8 cellular contexts compared by ENCODE assay signal in the genomic region with DNA sequence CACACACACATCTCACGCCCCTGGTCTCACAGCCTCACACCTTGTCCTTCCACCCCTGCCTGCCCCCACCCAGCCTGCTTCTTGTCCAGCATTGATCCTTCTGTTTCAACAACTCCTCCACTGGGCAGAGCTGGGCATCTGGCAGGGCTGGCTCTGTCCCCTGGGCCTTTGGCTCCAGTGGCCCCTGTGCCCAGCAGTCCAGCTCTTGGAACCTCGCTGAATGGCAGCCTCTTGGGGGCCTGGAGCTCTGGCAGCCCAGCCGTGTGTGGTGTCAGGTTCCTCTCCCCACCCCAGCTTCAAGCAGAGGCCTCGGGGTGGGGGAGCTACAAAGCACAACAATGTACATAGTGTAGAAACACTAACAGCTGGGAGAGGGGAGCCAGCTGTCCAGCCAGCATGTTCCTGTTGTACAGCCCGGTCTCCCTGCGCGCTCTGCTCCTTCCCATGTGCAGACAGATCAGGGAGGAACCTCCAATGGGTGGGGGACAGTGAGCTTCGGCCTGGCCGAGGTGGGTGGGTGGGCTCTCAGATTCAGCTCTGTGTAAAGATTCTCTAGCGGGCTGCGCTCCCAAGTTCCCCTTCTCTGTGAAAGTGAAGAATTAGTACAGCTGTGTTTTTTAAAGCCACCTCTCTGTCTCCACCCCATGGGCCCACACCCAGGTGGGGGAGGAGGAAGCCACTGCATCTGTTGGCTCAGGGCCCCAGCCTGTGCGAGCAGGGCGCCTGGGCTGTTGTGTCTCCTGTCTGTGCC. TPM values are rescaled to one million over a fixed set of nuclear protein-coding genes. Genes with fewer than 3 reads are reported as not detected.
DNase-seq lines count a peak whose midpoint lies in the region; ATAC-seq lines count a peak whose summit lies in the region.

No MANE protein-coding gene starts in this region.

- ATAC-seq in GM18907 (IDR thresholded peaks at IDR 0.05; ENCODE audit: unreplicated experiment) (peak; percentile 45), HG03342 (IDR thresholded peaks at IDR 0.05; ENCODE audit: unreplicated experiment) (peak; percentile 58), left cardiac atrium (peak; percentile 45 to 76), GM21717 (IDR thresholded peaks at IDR 0.05; ENCODE audit: unreplicated experiment) (no peak)

- H3K4me1 ChIP-seq in skeletal muscle satellite cell (ENCODE audit: control insufficient read depth, insufficient read depth, low read length): peaks cover 34% of the 10 kb centered on the region

- H3K27me3 ChIP-seq in skeletal muscle satellite cell (ENCODE audit: control insufficient read depth, insufficient read depth, low read length): no peaks in the 10 kb centered on the region

- H3K4me3 ChIP-seq in skeletal muscle satellite cell (ENCODE audit: low read length): no peak overlapping the region

- no peaks in the 10 kb centered on the region for H3K27me3 Mint-ChIP-seq in activated T-helper 2 cell treated with anti-CD3 and anti-CD28 coated beads, Interferon-gamma antibody, Interleukin-2, Interleukin-4, amounts not matched to agents 10 μg/mL and 5 μg/mL and 100 μg/mL, durations not matched to agents 14 hours and 24 hours and 36 hours (ENCODE audit: low read depth)

- intact Hi-C loops in activated T-helper 2 cell treated with anti-CD3 and anti-CD28 coated beads, Interferon-gamma antibody, Interleukin-2, Interleukin-4, amounts not matched to agents 10 μg/mL and 5 μg/mL and 100 μg/mL, durations not matched to agents 14 hours and 24 hours and 36 hours (cut with micrococcal nuclease): no loop called here
- intact Hi-C loops in left cardiac atrium (cut with DNase I): loop anchor here in 1 of 2 donors (10.0 kb wide), 1 partner anchor 163 kb away; the partner anchor contains the start of gene OGDH

- H3K9me3 ChIP-seq in skeletal muscle satellite cell (replicated peaks; ENCODE audit: low read length): no peaks in the 10 kb centered on the region

- H3K36me3 ChIP-seq in skeletal muscle satellite cell (ENCODE audit: insufficient read depth, low read length): peaks cover 43% of the 10 kb centered on the region

- H3K9me3 Mint-ChIP-seq in activated T-helper 2 cell treated with anti-CD3 and anti-CD28 coated beads, Interferon-gamma antibody, Interleukin-2, Interleukin-4, amounts not matched to agents 10 μg/mL and 5 μg/mL and 100 μg/mL, durations not matched to agents 14 hours and 24 hours and 36 hours: no peaks in the 10 kb centered on the region

- DNase-seq in activated T-helper 2 cell treated with anti-CD3 and anti-CD28 coated beads, Interferon-gamma antibody, Interleukin-2, Interleukin-4, amounts not matched to agents 10 μg/mL and 5 μg/mL and 100 μg/mL, durations not matched to agents 14 hours and 24 hours and 36 hours (ENCODE audit: low spot score): no peak
- DNase-seq in left cardiac atrium (peak; percentile 74), GM19240 (ENCODE audit: insufficient read length, low spot score) (no peak)
- no peak for DNase-seq in stimulated activated CD4-positive, alpha-beta T cell treated with anti-CD3 and anti-CD28 coated beads, Interleukin-15, amount 100 ng/mL, for 24 hours

- peaks cover 19% of the 10 kb centered on the region for H3K4me1 Mint-ChIP-seq in activated T-helper 2 cell treated with anti-CD3 and anti-CD28 coated beads, Interferon-gamma antibody, Interleukin-2, Interleukin-4, amounts not matched to agents 10 μg/mL and 5 μg/mL and 100 μg/mL, durations not matched to agents 14 hours and 24 hours and 36 hours (ENCODE audit: low read depth)

- H3K27ac Mint-ChIP-seq in activated T-helper 2 cell treated with anti-CD3 and anti-CD28 coated beads, Interferon-gamma antibody, Interleukin-2, Interleukin-4, amounts not matched to agents 10 μg/mL and 5 μg/mL and 100 μg/mL, durations not matched to agents 14 hours and 24 hours and 36 hours: peak overlapping the region; percentile 49

- H3K4me2 ChIP-seq in skeletal muscle satellite cell (ENCODE audit: low read length): peak overlapping the region; percentile 35

- peaks cover 58% of the 10 kb centered on the region for H3K36me3 Mint-ChIP-seq in activated T-helper 2 cell treated with anti-CD3 and anti-CD28 coated beads, Interferon-gamma antibody, Interleukin-2, Interleukin-4, amounts not matched to agents 10 μg/mL and 5 μg/mL and 100 μg/mL, durations not matched to agents 14 hours and 24 hours and 36 hours (ENCODE audit: low read depth)

- H3K9ac ChIP-seq in skeletal muscle satellite cell (ENCODE audit: low read depth, low read length): no peak overlapping the region

- H3K4me3 Mint-ChIP-seq in activated T-helper 2 cell treated with anti-CD3 and anti-CD28 coated beads, Interferon-gamma antibody, Interleukin-2, Interleukin-4, amounts not matched to agents 10 μg/mL and 5 μg/mL and 100 μg/mL, durations not matched to agents 14 hours and 24 hours and 36 hours (ENCODE audit: low read depth): no peak overlapping the region

RNA-seq across cellular contexts. Expression of gene ZMIZ2, which starts 19.4 kb away (rescaled TPM):
- total RNA-seq in activated T-helper 2 cell treated with anti-CD3 and anti-CD28 coated beads, Interferon-gamma antibody, Interleukin-2, Interleukin-4, amounts not matched to agents 10 μg/mL and 5 μg/mL and 100 μg/mL, durations not matched to agents 14 hours and 24 hours and 36 hours: 105 TPM in 2 replicates
- 10 to 100 TPM; 43.3 to 48.1 TPM for total RNA-seq in left cardiac atrium
- total RNA-seq in skeletal muscle satellite cell (2012; rRNA removed): 11.8 and 12.7 TPM in 2 replicates

RNA-seq across cellular contexts. Expression of gene PPIA, which starts 28.4 kb away (rescaled TPM):
- total RNA-seq in activated T-helper 2 cell treated with anti-CD3 and anti-CD28 coated beads, Interferon-gamma antibody, Interleukin-2, Interleukin-4, amounts not matched to agents 10 μg/mL and 5 μg/mL and 100 μg/mL, durations not matched to agents 14 hours and 24 hours and 36 hours: 2,442 and 2,446 TPM in 2 replicates
- 100 to 1,000 TPM; 637 to 672 TPM for total RNA-seq in left cardiac atrium
- 2,277 and 2,526 TPM in 2 replicates for total RNA-seq in skeletal muscle satellite cell (2012; rRNA removed)
